16 cellular contexts compared by ENCODE assay signal in genomic region chr16:74372369-74372768, GRCh38. TPM values are rescaled to one million over a fixed set of nuclear protein-coding genes. Genes with fewer than 3 reads are reported as not detected.
DNase-seq lines count a peak whose midpoint lies in the region; ATAC-seq and TF ChIP-seq lines count a peak whose summit lies in the region.
"Had no signal": no experiment of that assay in that cellular context is flagged by ENCODE, and none has a peak within 500 bp of the region (broad histone marks: within the 10 kb centered on the region; RNA-seq: fewer than 3 reads in every experiment).

No MANE protein-coding gene starts in this region.

- peaks cover 11% of the 10 kb centered on the region for H3K4me1 Mint-ChIP-seq in CD4-positive, alpha-beta T cell (ENCODE audit: low read depth)
- H3K4me1 Mint-ChIP-seq in dendritic cell treated with granulocyte-macrophage colony-stimulating factor and Interleukin-4, amounts not matched to agents 40 ng/mL and 50 ng/mL, for 4 days (ENCODE audit: low read depth), result peaks cover 22% of the 10 kb centered on the region

- H3K36me3 Mint-ChIP-seq in CD4-positive, alpha-beta T cell (ENCODE audit: low read depth), result peaks cover 4% of the 10 kb centered on the region
- H3K36me3 Mint-ChIP-seq in dendritic cell treated with granulocyte-macrophage colony-stimulating factor and Interleukin-4, amounts not matched to agents 40 ng/mL and 50 ng/mL, for 4 days (ENCODE audit: low read depth), result peaks cover 6% of the 10 kb centered on the region

- no peaks in the 10 kb centered on the region for H3K9me3 Mint-ChIP-seq in CD4-positive, alpha-beta T cell
- no peaks in the 10 kb centered on the region for H3K9me3 Mint-ChIP-seq in dendritic cell treated with granulocyte-macrophage colony-stimulating factor and Interleukin-4, amounts not matched to agents 40 ng/mL and 50 ng/mL, for 4 days

- H3K4me3 Mint-ChIP-seq in CD4-positive, alpha-beta T cell, result no peak overlapping the region
- no peak overlapping the region for H3K4me3 Mint-ChIP-seq in dendritic cell treated with granulocyte-macrophage colony-stimulating factor and Interleukin-4, amounts not matched to agents 40 ng/mL and 50 ng/mL, for 4 days
- H3K4me3 Mint-ChIP-seq: B cell had no signal

- H3K27ac Mint-ChIP-seq in CD4-positive, alpha-beta T cell, result peak overlapping the region; percentile 29
- H3K27ac Mint-ChIP-seq in dendritic cell treated with granulocyte-macrophage colony-stimulating factor and Interleukin-4, amounts not matched to agents 40 ng/mL and 50 ng/mL, for 4 days, result peak overlapping the region; percentile 65
- H3K27ac Mint-ChIP-seq: B cell had no signal

- CTCF ChIA-PET in CD4-positive, alpha-beta T cell (lab: Charles Lee), result no interaction called here

- DNase-seq in 8988T (peak; percentile 32), HuH-7 (ENCODE audit: low spot score) (peak; percentile 25), NOMO-1 treated with dmso at 0.1 percent for 144 hours (lab: John Stamatoyannopoulos, UW; ENCODE audit: unreplicated experiment) (no peak), NK-92 (lab: John Stamatoyannopoulos, UW; ENCODE audit: unreplicated experiment) (no peak)
- no peak for DNase-seq in CD4-positive, alpha-beta T cell
- DNase-seq in activated CD8-positive, alpha-beta memory T cell treated with anti-CD3 and anti-CD28 coated beads, Interleukin-2, amount 50 U/mL, for 48 hours, result no peak
- DNase-seq: ACHN, HCEC 1CT, NCI-H1092, NCI-H1694, NCI-H446, NCI-H774, SHP77 treated with DMSO at 0.1 percent for 48 hours had no signal

- no peak for TF ChIP-seq CTCF in CD4-positive, alpha-beta T cell (IDR thresholded peaks at IDR 0.05)

- H3K27ac ChIP-seq in CD4-positive, alpha-beta T cell (ENCODE audit: low read depth, low read length), result no peak overlapping the region

- no peaks in the 10 kb centered on the region for H3K27me3 Mint-ChIP-seq in CD4-positive, alpha-beta T cell
- no peaks in the 10 kb centered on the region for H3K27me3 Mint-ChIP-seq in dendritic cell treated with granulocyte-macrophage colony-stimulating factor and Interleukin-4, amounts not matched to agents 40 ng/mL and 50 ng/mL, for 4 days
- H3K27me3 Mint-ChIP-seq: B cell had no signal

- intact Hi-C loops in CD4-positive, alpha-beta T cell (cut with DNase I, micrococcal nuclease), result no loop called here
- intact Hi-C loops in dendritic cell treated with granulocyte-macrophage colony-stimulating factor and Interleukin-4, amounts not matched to agents 40 ng/mL and 50 ng/mL, for 4 days (cut with micrococcal nuclease), result no loop called here

- POLR2A ChIA-PET in CD4-positive, alpha-beta T cell (lab: Charles Lee), result no interaction called here

- H3K27me3 ChIP-seq in CD4-positive, alpha-beta T cell (ENCODE audit: control insufficient read depth, insufficient read depth, low read length), result no peaks in the 10 kb centered on the region

- ATAC-seq in CD4-positive, alpha-beta T cell (ENCODE audit: poor library complexity), result no peak
- no peak for ATAC-seq in GM21723 (IDR thresholded peaks at IDR 0.05; ENCODE audit: unreplicated experiment)

- H3K9me3 ChIP-seq in CD4-positive, alpha-beta T cell (ENCODE audit: control insufficient read depth, low read length), result no peaks in the 10 kb centered on the region

RNA-seq across cellular contexts. Expression of gene NPIPB15, which starts 3.7 kb away (rescaled TPM):
- 1 to 10 TPM; 6.0 to 8.3 TPM for total RNA-seq in CD4-positive, alpha-beta T cell

RNA-seq across cellular contexts. Expression of gene CLEC18B, which starts 48.9 kb away (rescaled TPM):
- 1 to 10 TPM; 1.1 TPM for total RNA-seq in CD4-positive, alpha-beta T cell

Comparison
In these comparisons a context has a peak if more than half of its experiments do, and no peak if none do; other contexts are left out.
1. DNase-seq: peak in 8988T (single experiment) and HuH-7 (single experiment); none in CD4-positive, alpha-beta T cell (0 of 10), activated CD8-positive, alpha-beta memory T cell treated with anti-CD3 and anti-CD28 coated beads, Interleukin-2, amount 50 U/mL, for 48 hours (single experiment), NOMO-1 treated with dmso at 0.1 percent for 144 hours (single experiment) and NK-92 (single experiment).